In the genomic region with DNA sequence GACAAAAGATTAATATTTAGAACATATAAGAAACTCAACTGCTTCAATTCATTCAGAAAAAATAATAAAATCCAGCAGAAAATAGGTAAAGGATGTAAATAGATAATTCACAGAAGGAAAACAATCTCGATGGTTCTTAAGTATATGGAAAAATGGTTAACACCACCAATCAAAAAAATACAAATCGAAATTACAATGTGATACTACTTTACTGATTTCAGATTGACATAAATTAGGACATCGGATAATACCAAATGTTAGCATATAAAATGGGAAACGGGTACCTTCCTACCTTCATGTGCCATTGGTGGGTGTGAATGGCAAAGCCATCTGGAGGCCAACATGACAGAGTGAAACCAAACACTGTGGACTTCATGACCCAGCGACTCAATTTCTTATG, we compare ENCODE assay signal across 16 cellular contexts. TPM values are rescaled to one million over a fixed set of nuclear protein-coding genes. Genes with fewer than 3 reads are reported as not detected.
A peak's percentile ranks its signal among the peaks of the same experiment; 100 is the strongest.
DNase-seq lines count a peak whose midpoint lies in the region; ATAC-seq, FAIRE-seq and TF ChIP-seq lines count a peak whose summit lies in the region.
"Had no signal": no experiment of that assay in that cellular context is flagged by ENCODE, and none has a peak within 500 bp of the region (broad histone marks: within the 10 kb centered on the region; RNA-seq: fewer than 3 reads in every experiment).

No MANE protein-coding gene starts in this region.

- POLR2A ChIA-PET in CD4-positive, alpha-beta memory T cell (lab: Charles Lee; ENCODE audit: partially characterized antibody): interaction anchor here (1.1 to 3.3 kb wide), 2 partner anchors 10 to 14 kb away, joined by 8 to 35 read pairs; no protein-coding TSS in a partner anchor
- POLR2A ChIA-PET in activated B cell treated with CpG ODN at 0.5 μM for 24 hours (lab: Charles Lee): no interaction called here

- H3K27ac ChIP-seq in CD4-positive, alpha-beta memory T cell (ENCODE audit: low read depth, low read length): no peak overlapping the region
- H3K27ac ChIP-seq: C4-2B, coronary artery, GM23248 had no signal

- intact Hi-C loops in CD4-positive, alpha-beta memory T cell (cut with micrococcal nuclease): loop anchor here (2.0 kb wide), 1 partner anchor 92 kb away; the partner anchor contains the start of genes DDX24 and IFI27L1
- intact Hi-C loops in activated B cell treated with CpG ODN at 0.5 μM for 24 hours (cut with micrococcal nuclease): loop anchor here (2.0 to 10.0 kb wide), 2 partner anchors 92 to 1362 kb away; partner anchors contain the start of genes DDX24, GLRX5 and IFI27L1

- no peaks in the 10 kb centered on the region for H3K36me3 Mint-ChIP-seq in CD4-positive, alpha-beta memory T cell
- H3K36me3 Mint-ChIP-seq in activated B cell treated with CpG ODN at 0.5 μM for 24 hours (ENCODE audit: low read depth): no peaks in the 10 kb centered on the region
- peaks cover 0 to 7% of the 10 kb centered on the region in 2 donors for H3K36me3 Mint-ChIP-seq in naive B cell
- H3K36me3 Mint-ChIP-seq: stimulated activated naive B cell treated with anti-CD40 and anti-IgM and Interleukin-4, amounts not matched to agents 10 μg/mL and 1 μg/mL and 100 μg/mL, for 72 hours had no signal

- peaks cover 0 to 4% (median 0%) of the 10 kb centered on the region in 8 donors for H3K9me3 Mint-ChIP-seq in CD4-positive, alpha-beta memory T cell
- H3K9me3 Mint-ChIP-seq in activated B cell treated with CpG ODN at 0.5 μM for 24 hours: no peaks in the 10 kb centered on the region
- H3K9me3 Mint-ChIP-seq in naive B cell: no peaks in the 10 kb centered on the region
- H3K9me3 Mint-ChIP-seq: stimulated activated naive B cell treated with anti-CD40 and anti-IgM and Interleukin-4, amounts not matched to agents 10 μg/mL and 1 μg/mL and 100 μg/mL, for 72 hours had no signal

- FAIRE-seq in urothelium cell line (lab: Jason Lieb, UNC): no peak
- FAIRE-seq: endometrium had no signal

- peaks cover 6% of the 10 kb centered on the region for H3K4me1 ChIP-seq in CD4-positive, alpha-beta memory T cell (ENCODE audit: insufficient read depth, low read length)

- H3K27ac Mint-ChIP-seq in CD4-positive, alpha-beta memory T cell: peak overlapping the region in 2 of 7 donors; percentile 15 to 86
- no peak overlapping the region for H3K27ac Mint-ChIP-seq in activated B cell treated with CpG ODN at 0.5 μM for 24 hours
- H3K27ac Mint-ChIP-seq in naive B cell: no peak overlapping the region
- H3K27ac Mint-ChIP-seq: stimulated activated naive B cell treated with anti-CD40 and anti-IgM and Interleukin-4, amounts not matched to agents 10 μg/mL and 1 μg/mL and 100 μg/mL, for 72 hours had no signal

- ATAC-seq in activated B cell treated with CpG ODN at 0.5 μM for 24 hours (ENCODE audit: low read depth) (no peak), naive B cell (ENCODE audit: low read depth in 2 of 2) (no peak)
- ATAC-seq: stimulated activated naive B cell treated with anti-CD40 and anti-IgM and Interleukin-4, amounts not matched to agents 10 μg/mL and 1 μg/mL and 100 μg/mL, for 72 hours had no signal

- H3K27me3 Mint-ChIP-seq in CD4-positive, alpha-beta memory T cell: peaks cover 0 to 7% of the 10 kb centered on the region in 2 donors
- H3K27me3 Mint-ChIP-seq in activated B cell treated with CpG ODN at 0.5 μM for 24 hours: peaks cover 35% of the 10 kb centered on the region
- peaks cover 39 to 58% (median 46%) of the 10 kb centered on the region in 3 donors for H3K27me3 Mint-ChIP-seq in naive B cell

- peaks cover 16 to 28% (median 21%) of the 10 kb centered on the region in 4 donors for H3K4me1 Mint-ChIP-seq in CD4-positive, alpha-beta memory T cell
- peaks cover 15% of the 10 kb centered on the region for H3K4me1 Mint-ChIP-seq in activated B cell treated with CpG ODN at 0.5 μM for 24 hours
- peaks cover 18 to 21% (median 20%) of the 10 kb centered on the region in 3 donors for H3K4me1 Mint-ChIP-seq in naive B cell

- DNase-seq in NCI-H345 (lab: John Stamatoyannopoulos, UW): peak; percentile 4
- DNase-seq in NCI-H345 treated with DMSO at 0.1 percent for 48 hours (lab: John Stamatoyannopoulos, UW; ENCODE audit: unreplicated experiment): no peak
- no peak for DNase-seq in CD4-positive, alpha-beta memory T cell
- no peak for DNase-seq in activated B cell treated with CpG ODN at 0.5 μM for 24 hours
- no peak for DNase-seq in naive B cell
- no peak for DNase-seq in NCI-H2107 treated with DMSO at 0.1 percent for 48 hours (lab: John Stamatoyannopoulos, UW; ENCODE audit: unreplicated experiment)
- no peak for DNase-seq in stimulated activated naive CD4-positive, alpha-beta T cell treated with Interleukin-2 at 50 U/mL for 16 hours (lab: John Stamatoyannopoulos, UW)
- no peak for DNase-seq in urothelium cell line (ENCODE audit: low spot score)
- DNase-seq: GM23248; mesenchymal stem cell; NCI-H1694; stimulated activated naive B cell treated with anti-CD40 and anti-IgM and Interleukin-4, amounts not matched to agents 10 μg/mL and 1 μg/mL and 100 μg/mL, for 72 hours had no signal

- CTCF ChIA-PET in CD4-positive, alpha-beta memory T cell (lab: Charles Lee; ENCODE audit: partially characterized antibody): interaction anchor here (1.4 kb wide), 1 partner anchor 233 kb away, joined by 4 read pairs; no protein-coding TSS in a partner anchor
- CTCF ChIA-PET in activated B cell treated with CpG ODN at 0.5 μM for 24 hours (lab: Charles Lee): interaction anchor here (1.1 kb wide), 1 partner anchor 36 kb away, joined by 3 read pairs; no protein-coding TSS in a partner anchor

- no peak overlapping the region for H3K4me3 ChIP-seq in CD4-positive, alpha-beta memory T cell (ENCODE audit: low read length in 2 of 2)
- H3K4me3 ChIP-seq: GM23248 had no signal

- peaks cover 3% of the 10 kb centered on the region for H3K27me3 ChIP-seq in CD4-positive, alpha-beta memory T cell (ENCODE audit: insufficient read depth, low read length)
- H3K27me3 ChIP-seq: thyroid gland had no signal

- H3K9me3 ChIP-seq in CD4-positive, alpha-beta memory T cell (ENCODE audit: control insufficient read depth in 1 of 2, low read length in 2 of 2): no peaks in the 10 kb centered on the region
- H3K9me3 ChIP-seq: thyroid gland had no signal

- H3K36me3 ChIP-seq in CD4-positive, alpha-beta memory T cell (ENCODE audit: insufficient read depth, low read length): no peaks in the 10 kb centered on the region
- H3K36me3 ChIP-seq: thyroid gland had no signal

- H3K4me3 Mint-ChIP-seq in CD4-positive, alpha-beta memory T cell: peak overlapping the region in 6 of 8 donors; percentile 85 to 91 (median 86)
- peak overlapping the region; percentile 81 for H3K4me3 Mint-ChIP-seq in activated B cell treated with CpG ODN at 0.5 μM for 24 hours
- H3K4me3 Mint-ChIP-seq in naive B cell: peak overlapping the region in 7 of 8 donors; percentile 76 to 95 (median 88)

- no peak for TF ChIP-seq CTCF in activated B cell treated with CpG ODN at 0.5 μM for 24 hours (IDR thresholded peaks at IDR 0.05)

RNA-seq across cellular contexts. Expression of gene PPP4R4, which starts 1.6 kb away (rescaled TPM):
- 1 to 10 TPM; 6.3 to 7.3 TPM for total RNA-seq in CD4-positive, alpha-beta memory T cell
- polyA plus RNA-seq in CD4-positive, alpha-beta memory T cell: 1 to 10 TPM in 1 of 2 donors, under 1 TPM in 1; 0.38 to 1.2 TPM
- 0.22 TPM in 1 of 2 replicates, not detected in the other for total RNA-seq in activated B cell treated with CpG ODN at 0.5 μM for 24 hours
- polyA plus RNA-seq in naive B cell (ENCODE audit: low read depth in 6 of 6): under 1 TPM in 1 of 6 donors, not detected in 5; 0.09 TPM

RNA-seq across cellular contexts. Expression of gene IFI27L2, which starts 43.1 kb away (rescaled TPM):
- total RNA-seq in CD4-positive, alpha-beta memory T cell: 10 to 100 TPM; 34.0 to 38.2 TPM
- polyA plus RNA-seq in CD4-positive, alpha-beta memory T cell: 10 to 100 TPM; 61.4 to 87.9 TPM
- total RNA-seq in activated B cell treated with CpG ODN at 0.5 μM for 24 hours: 37.0 and 37.3 TPM in 2 replicates
- polyA plus RNA-seq in naive B cell (ENCODE audit: low read depth in 6 of 6): 10 to 100 TPM; 62.8 to 96.4 (median 72.6) TPM
